ENCODE assay signal across 10 cellular contexts in genomic region chr1:151401125-151401788, GRCh38. TPM values are rescaled to one million over a fixed set of nuclear protein-coding genes. Genes with fewer than 3 reads are reported as not detected.
DNase-seq lines count a peak whose midpoint lies in the region; ATAC-seq and TF ChIP-seq lines count a peak whose summit lies in the region.
"Had no signal": no experiment of that assay in that cellular context is flagged by ENCODE, and none has a peak within 500 bp of the region (broad histone marks: within the 10 kb centered on the region; RNA-seq: fewer than 3 reads in every experiment).

No MANE protein-coding gene starts in this region.

- DNase-seq in stimulated activated naive CD8-positive, alpha-beta T cell treated with anti-CD3 and anti-CD28 coated beads, Interleukin-15, Interleukin-2, amounts not matched to agents 100 U/mL and 50 U/mL, for 24 hours = no peak
- no peak for DNase-seq in activated B cell treated with CpG ODN at 0.5 μM for 24 hours
- DNase-seq in H7 = no peak
- no peak for DNase-seq in stimulated activated naive CD4-positive, alpha-beta T cell treated with Interleukin-2 at 50 U/mL for 16 hours (lab: John Stamatoyannopoulos, UW)
- no peak for DNase-seq in NCI-H2029 (lab: John Stamatoyannopoulos, UW)
- DNase-seq in left lung = no peak
- DNase-seq: activated gamma-delta T cell treated with Interleukin-2 at 50 U/mL for 16 hours, NCI-H1105 had no signal

- peaks cover 6% of the 10 kb centered on the region for H3K4me1 ChIP-seq in iPS-18a (ENCODE audit: control insufficient read depth, low read depth, low read length)
- H3K4me1 ChIP-seq in left lung = peaks cover 9 to 15% of the 10 kb centered on the region in 2 donors

- peak overlapping the region; percentile 79 for H3K4me3 ChIP-seq in iPS-18a (ENCODE audit: low read length)
- no peak overlapping the region for H3K4me3 ChIP-seq in H7 (ENCODE audit: insufficient read depth, low read depth, low read length)
- peak overlapping the region in 1 of 2 donors; percentile 98 for H3K4me3 ChIP-seq in left lung

- intact Hi-C loops in activated B cell treated with CpG ODN at 0.5 μM for 24 hours (cut with micrococcal nuclease) = no loop called here
- intact Hi-C loops in left lung (cut with DNase I) = no loop called here

- H3K27me3 ChIP-seq in iPS-18a (ENCODE audit: control insufficient read depth, insufficient read depth, low read length) = no peaks in the 10 kb centered on the region
- no peaks in the 10 kb centered on the region for H3K27me3 ChIP-seq in H7 (ENCODE audit: control insufficient read depth, insufficient read depth, low read length)
- H3K27me3 ChIP-seq in left lung = no peaks in the 10 kb centered on the region

- no peak overlapping the region for H3K27ac ChIP-seq in iPS-18a (ENCODE audit: low read length)
- H3K27ac ChIP-seq in left lung = no peak overlapping the region

- H3K36me3 Mint-ChIP-seq in stimulated activated naive CD8-positive, alpha-beta T cell treated with anti-CD3 and anti-CD28 coated beads, Interleukin-15, Interleukin-2, amounts not matched to agents 100 ng/mL and 50 ng/mL, for 24 hours (ENCODE audit: low read depth) = peaks cover 57% of the 10 kb centered on the region
- H3K36me3 Mint-ChIP-seq in activated B cell treated with CpG ODN at 0.5 μM for 24 hours (ENCODE audit: low read depth) = peaks cover 64% of the 10 kb centered on the region

- POLR2A ChIA-PET in activated B cell treated with CpG ODN at 0.5 μM for 24 hours (lab: Charles Lee) = interaction anchor here (0.6 to 5.7 kb wide), 3 partner anchors 52 to 1079 kb away, joined by 3 to 61 read pairs (median 9); partner anchors contain the start of genes RFX5 and ZNF687

- H3K9me3 ChIP-seq in iPS-18a (ENCODE audit: control insufficient read depth, low read depth, low read length) = no peaks in the 10 kb centered on the region
- H3K9me3 ChIP-seq in left lung = no peaks in the 10 kb centered on the region

- no peak overlapping the region for H3K9ac ChIP-seq in iPS-18a (ENCODE audit: low read length)

- CTCF ChIA-PET in activated B cell treated with CpG ODN at 0.5 μM for 24 hours (lab: Charles Lee) = interaction anchor here (0.9 to 2.2 kb wide), 3 partner anchors 61 to 100 kb away, joined by 3 to 5 read pairs (median 5); no protein-coding TSS in a partner anchor

- H3K9me3 Mint-ChIP-seq in stimulated activated naive CD8-positive, alpha-beta T cell treated with anti-CD3 and anti-CD28 coated beads, Interleukin-15, Interleukin-2, amounts not matched to agents 100 ng/mL and 50 ng/mL, for 24 hours = no peaks in the 10 kb centered on the region
- no peaks in the 10 kb centered on the region for H3K9me3 Mint-ChIP-seq in activated B cell treated with CpG ODN at 0.5 μM for 24 hours

- no peaks in the 10 kb centered on the region for H3K27me3 Mint-ChIP-seq in stimulated activated naive CD8-positive, alpha-beta T cell treated with anti-CD3 and anti-CD28 coated beads, Interleukin-15, Interleukin-2, amounts not matched to agents 100 ng/mL and 50 ng/mL, for 24 hours
- no peaks in the 10 kb centered on the region for H3K27me3 Mint-ChIP-seq in activated B cell treated with CpG ODN at 0.5 μM for 24 hours

- H3K4me3 Mint-ChIP-seq in stimulated activated naive CD8-positive, alpha-beta T cell treated with anti-CD3 and anti-CD28 coated beads, Interleukin-15, Interleukin-2, amounts not matched to agents 100 ng/mL and 50 ng/mL, for 24 hours = peak overlapping the region; percentile 95
- peak overlapping the region; percentile 89 for H3K4me3 Mint-ChIP-seq in activated B cell treated with CpG ODN at 0.5 μM for 24 hours

- peaks cover 32% of the 10 kb centered on the region for H3K4me1 Mint-ChIP-seq in stimulated activated naive CD8-positive, alpha-beta T cell treated with anti-CD3 and anti-CD28 coated beads, Interleukin-15, Interleukin-2, amounts not matched to agents 100 ng/mL and 50 ng/mL, for 24 hours (ENCODE audit: low read depth)
- peaks cover 31% of the 10 kb centered on the region for H3K4me1 Mint-ChIP-seq in activated B cell treated with CpG ODN at 0.5 μM for 24 hours

- ATAC-seq in stimulated activated naive CD8-positive, alpha-beta T cell treated with anti-CD3 and anti-CD28 coated beads, Interleukin-15, Interleukin-2, amounts not matched to agents 100 U/mL and 50 U/mL, for 24 hours = no peak
- no peak for ATAC-seq in activated B cell treated with CpG ODN at 0.5 μM for 24 hours (ENCODE audit: low read depth)
- no peak for ATAC-seq in left lung

- H3K27ac Mint-ChIP-seq in stimulated activated naive CD8-positive, alpha-beta T cell treated with anti-CD3 and anti-CD28 coated beads, Interleukin-15, Interleukin-2, amounts not matched to agents 100 ng/mL and 50 ng/mL, for 24 hours = peak overlapping the region; percentile 98
- peak overlapping the region; percentile 98 for H3K27ac Mint-ChIP-seq in activated B cell treated with CpG ODN at 0.5 μM for 24 hours

- TF ChIP-seq CTCF in activated B cell treated with CpG ODN at 0.5 μM for 24 hours (IDR thresholded peaks at IDR 0.05) (no peak), left lung (IDR thresholded peaks at IDR 0.05) (no peak)

- H3K36me3 ChIP-seq in iPS-18a (ENCODE audit: control insufficient read depth, low read depth, low read length) (peaks cover 51% of the 10 kb centered on the region), H7 (replicated peaks; ENCODE audit: control insufficient read depth, insufficient read depth, low read length) (peaks cover 39% of the 10 kb centered on the region), left lung (peaks cover 0 to 58% of the 10 kb centered on the region in 2 donors)

RNA-seq across cellular contexts. Expression of gene PSMB4, which starts 1.9 kb away (rescaled TPM):
- total RNA-seq in activated B cell treated with CpG ODN at 0.5 μM for 24 hours = 310 and 330 TPM in 2 replicates
- total RNA-seq in H7 (2014; rRNA removed; shearing (Covaris generic)) = 889 and 932 TPM in 2 replicates
- 100 to 1,000 TPM; 166 to 249 TPM for total RNA-seq in left lung

RNA-seq across cellular contexts. Expression of gene SELENBP1, which starts 28.8 kb away (rescaled TPM):
- not detected in 2 replicates for total RNA-seq in activated B cell treated with CpG ODN at 0.5 μM for 24 hours
- total RNA-seq in H7 (2014; rRNA removed; shearing (Covaris generic)) = 36.9 and 41.9 TPM in 2 replicates
- 100 to 1,000 TPM; 131 to 258 TPM for total RNA-seq in left lung

RNA-seq across cellular contexts. Expression of gene RFX5, which starts 54.2 kb away (rescaled TPM):
- total RNA-seq in activated B cell treated with CpG ODN at 0.5 μM for 24 hours (222 and 262 TPM in 2 replicates), left lung (10 to 100 TPM; 37.1 to 63.3 TPM)
- 73.1 and 74.9 TPM in 2 replicates for total RNA-seq in H7 (2014; rRNA removed; shearing (Covaris generic))

RNA-seq across cellular contexts. Expression of gene POGZ, which starts 58.0 kb away (rescaled TPM):
- total RNA-seq in activated B cell treated with CpG ODN at 0.5 μM for 24 hours (121 and 135 TPM in 2 replicates), left lung (10 to 100 TPM; 65.6 to 73.4 TPM)
- total RNA-seq in H7 (2014; rRNA removed; shearing (Covaris generic)) = 44.7 and 56.5 TPM in 2 replicates

Comparison
In these comparisons a context has a peak if more than half of its experiments do, and no peak if none do; other contexts are left out.
1. RNA of gene SELENBP1, which starts 28.8 kb away (total RNA-seq): 131 to 258 TPM in left lung and 36.9 to 41.9 TPM in H7; not detected in activated B cell treated with CpG ODN at 0.5 μM for 24 hours; every median in the first group is over 10 times any median in the second.